9 cellular contexts compared by ENCODE assay signal in genomic region chr1:1358433-1359201, GRCh38. TPM values are rescaled to one million over a fixed set of nuclear protein-coding genes. Genes with fewer than 3 reads are reported as not detected.
DNase-seq lines count a peak whose midpoint lies in the region; ATAC-seq and TF ChIP-seq lines count a peak whose summit lies in the region.
"Had no signal": no experiment of that assay in that cellular context is flagged by ENCODE, and none has a peak within 500 bp of the region (broad histone marks: within the 10 kb centered on the region; RNA-seq: fewer than 3 reads in every experiment).

TSS of gene MXRA8 (minus strand) at chr1:1358555. CDS start at chr1:1358504, 51 bp downstream.

- DNase-seq in EH (ENCODE audit: low read depth), result peak; percentile 94
- no peak for DNase-seq in activated B cell treated with CpG ODN at 0.5 μM for 24 hours
- DNase-seq in left cardiac atrium, result peak; percentile 82
- peak; percentile 85 to 90 for DNase-seq in psoas muscle
- no peak for DNase-seq in MM.1S
- DNase-seq in NCI-H1436 treated with DMSO at 0.1 percent for 48 hours (lab: John Stamatoyannopoulos, UW), result no peak
- no peak for DNase-seq in NCI-H1092 (lab: John Stamatoyannopoulos, UW)
- DNase-seq: activated gamma-delta T cell had no signal

- no peaks in the 10 kb centered on the region for H3F3A ChIP-seq in MM.1S (ENCODE audit: insufficient read depth, low read length)

- H3K9ac ChIP-seq in MM.1S (ENCODE audit: low read length), result no peak within 1 kb of the TSS

- H3K9me2 ChIP-seq in MM.1S (replicated peaks; ENCODE audit: insufficient read depth, low read length), result no peaks in the 10 kb centered on the region

- no peaks in the 10 kb centered on the region for H4K20me1 ChIP-seq in MM.1S (ENCODE audit: insufficient read depth, low read length)

- POLR2A ChIA-PET in activated B cell treated with CpG ODN at 0.5 μM for 24 hours (lab: Charles Lee), result interaction anchor here (1.1 kb wide), 1 partner anchor 16 kb away, joined by 4 read pairs; the partner anchor contains the start of gene AURKAIP1

- H3K4me1 ChIP-seq in psoas muscle (peaks cover 16% of the 10 kb centered on the region), MM.1S (ENCODE audit: low read length) (no peaks in the 10 kb centered on the region)

- H2AFZ ChIP-seq in MM.1S (ENCODE audit: low read length), result no peak within 1 kb of the TSS

- intact Hi-C loops in activated B cell treated with CpG ODN at 0.5 μM for 24 hours (cut with micrococcal nuclease) (no loop called here), left cardiac atrium (cut with DNase I) (no loop called here), psoas muscle (cut with DNase I) (no loop called here)

- 11 to 32% (median 14%) methylated on average over 19 to 27 of the region's 27 CpGs for WGBS in psoas muscle, 3 donors

- H3K27ac Mint-ChIP-seq in activated B cell treated with CpG ODN at 0.5 μM for 24 hours, result peak within 1 kb of the TSS; percentile 7

- H3K27me3 Mint-ChIP-seq in activated B cell treated with CpG ODN at 0.5 μM for 24 hours, result peaks cover 20% of the 10 kb centered on the region

- H3K4me3 ChIP-seq in psoas muscle (peak within 1 kb of the TSS; percentile 57), MM.1S (ENCODE audit: low read length) (no peak within 1 kb of the TSS)

- TF ChIP-seq CTCF in activated B cell treated with CpG ODN at 0.5 μM for 24 hours (IDR thresholded peaks at IDR 0.05) (no peak), psoas muscle (IDR thresholded peaks at IDR 0.05) (no peak), MM.1S (IDR thresholded peaks at IDR 0.05; ENCODE audit: low read length) (no peak)

- peak within 1 kb of the TSS; percentile 35 for H3K4me3 Mint-ChIP-seq in activated B cell treated with CpG ODN at 0.5 μM for 24 hours

- peaks cover 6% of the 10 kb centered on the region for H3K4me1 Mint-ChIP-seq in activated B cell treated with CpG ODN at 0.5 μM for 24 hours

- ATAC-seq in activated B cell treated with CpG ODN at 0.5 μM for 24 hours (ENCODE audit: low read depth), result no peak
- peak; percentile 68 to 69 for ATAC-seq in left cardiac atrium
- peak; percentile 20 to 58 (median 44) for ATAC-seq in psoas muscle
- no peak for ATAC-seq in GM21423 (IDR thresholded peaks at IDR 0.05; ENCODE audit: unreplicated experiment)

- H3K9me3 ChIP-seq in psoas muscle, result no peaks in the 10 kb centered on the region
- no peaks in the 10 kb centered on the region for H3K9me3 ChIP-seq in MM.1S (replicated peaks; ENCODE audit: insufficient read depth, low read length)

- H3K36me3 ChIP-seq in psoas muscle (ENCODE audit: insufficient read depth in 1 of 2, low read depth in 1 of 2) (peaks cover 0 to 4% of the 10 kb centered on the region in 2 donors), MM.1S (replicated peaks; ENCODE audit: insufficient read depth, low read length) (no peaks in the 10 kb centered on the region)

- H3K27me3 ChIP-seq in psoas muscle (ENCODE audit: insufficient read depth in 3 of 3, low read length in 2 of 3) (peaks cover 0 to 57% (median 11%) of the 10 kb centered on the region in 3 donors), MM.1S (replicated peaks; ENCODE audit: insufficient read depth, low read length) (peaks cover 55% of the 10 kb centered on the region)

- no peaks in the 10 kb centered on the region for H3K79me2 ChIP-seq in MM.1S (ENCODE audit: low read length)

- no peak within 1 kb of the TSS for H3K4me2 ChIP-seq in MM.1S (ENCODE audit: low read depth, low read length)

- H3K27ac ChIP-seq in psoas muscle (peak within 1 kb of the TSS; percentile 65), MM.1S (ENCODE audit: low read length) (no peak within 1 kb of the TSS)

- H3K9me3 Mint-ChIP-seq in activated B cell treated with CpG ODN at 0.5 μM for 24 hours, result no peaks in the 10 kb centered on the region

- CTCF ChIA-PET in activated B cell treated with CpG ODN at 0.5 μM for 24 hours (lab: Charles Lee), result no interaction called here

- H3K36me3 Mint-ChIP-seq in activated B cell treated with CpG ODN at 0.5 μM for 24 hours (ENCODE audit: low read depth), result no peaks in the 10 kb centered on the region

RNA-seq across cellular contexts. Expression of gene MXRA8, which starts in this region (rescaled TPM):
- total RNA-seq in activated B cell treated with CpG ODN at 0.5 μM for 24 hours (0.07 and 0.16 TPM in 2 replicates), left cardiac atrium (10 to 100 TPM; 38.3 to 44.3 TPM), psoas muscle (10 to 100 TPM in 3 of 4 donors, 1 to 10 TPM in 1; 7.2 to 24.3 (median 13.5) TPM)
- 10 to 100 TPM in 2 of 3 donors, 1 to 10 TPM in 1; 9.8 to 16.9 (median 10.1) TPM for polyA plus RNA-seq in psoas muscle

Comparison
In these comparisons a context has a peak if more than half of its experiments do, and no peak if none do; other contexts are left out.
1. DNase-seq: peak in EH (single experiment), left cardiac atrium (single experiment) and psoas muscle (2 of 2); none in activated B cell treated with CpG ODN at 0.5 μM for 24 hours (single experiment), MM.1S (single experiment), NCI-H1436 treated with DMSO at 0.1 percent for 48 hours (single experiment) and NCI-H1092 (single experiment).
2. ATAC-seq: peak in left cardiac atrium (2 of 2) and psoas muscle (4 of 4); none in activated B cell treated with CpG ODN at 0.5 μM for 24 hours (single experiment) and GM21423 (single experiment).